25 cellular contexts compared by ENCODE assay signal in genomic region chr7:10257438-10257837, GRCh38.
"Had no signal": no experiment of that assay in that cellular context is flagged by ENCODE, and none has a peak within 500 bp of the region (broad histone marks: within the 10 kb centered on the region; RNA-seq: fewer than 3 reads in every experiment).

No MANE protein-coding gene starts in this region.

- H3K27ac Mint-ChIP-seq: activated CD8-positive, alpha-beta T cell treated with anti-CD3 and anti-CD28 coated beads for 36 hours; activated naive CD8-positive, alpha-beta T cell treated with anti-CD3 and anti-CD28 coated beads, Interleukin-2, amount 10 ng/mL, durations not matched to agents 7 days and 5 days; activated T-cell treated with anti-CD3 and anti-CD28 coated beads, Interleukin-2, amount 50 U/mL, for 72 hours; activated T-helper 2 cell treated with anti-CD3 and anti-CD28 coated beads, Interferon-gamma antibody, Interleukin-2, Interleukin-4, amounts not matched to agents 10 μg/mL and 5 μg/mL and 100 μg/mL, durations not matched to agents 14 hours and 24 hours and 36 hours; T-helper 1 cell treated with Interleukin-12 subunit alpha and Interleukin-12 subunit beta and Interleukin-4 antibody, amounts not matched to agents 30 μg/mL and 1 μg/mL, for 36 hours had no signal

- H3K4me3 ChIP-seq: adrenal gland, colonic mucosa, SJSA1 had no signal

- H3K27me3 Mint-ChIP-seq: activated CD8-positive, alpha-beta T cell treated with anti-CD3 and anti-CD28 coated beads for 36 hours; activated naive CD8-positive, alpha-beta T cell treated with anti-CD3 and anti-CD28 coated beads, Interleukin-2, amount 10 ng/mL, durations not matched to agents 7 days and 5 days had no signal

- H3K27me3 ChIP-seq: adrenal gland, colonic mucosa, SJSA1 had no signal

- H3K4me1 ChIP-seq: adrenal gland, colonic mucosa, SJSA1 had no signal

- H3K27ac ChIP-seq: adrenal gland, colonic mucosa, RWPE1, SJSA1 had no signal

- H3K36me3 Mint-ChIP-seq: activated naive CD8-positive, alpha-beta T cell treated with anti-CD3 and anti-CD28 coated beads, Interleukin-2, amount 10 ng/mL, durations not matched to agents 7 days and 5 days had no signal

- H3K4me3 Mint-ChIP-seq: activated CD8-positive, alpha-beta T cell treated with anti-CD3 and anti-CD28 coated beads for 36 hours; activated naive CD8-positive, alpha-beta T cell treated with anti-CD3 and anti-CD28 coated beads, Interleukin-2, amount 10 ng/mL, durations not matched to agents 7 days and 5 days; activated T-cell treated with anti-CD3 and anti-CD28 coated beads, Interleukin-2, amount 50 U/mL, for 72 hours; T-helper 1 cell treated with Interleukin-12 subunit alpha and Interleukin-12 subunit beta and Interleukin-4 antibody, amounts not matched to agents 30 μg/mL and 1 μg/mL, for 36 hours had no signal

- H3K4me1 Mint-ChIP-seq: activated naive CD8-positive, alpha-beta T cell treated with anti-CD3 and anti-CD28 coated beads, Interleukin-2, amount 10 ng/mL, durations not matched to agents 7 days and 5 days had no signal

- DNase-seq: activated CD4-positive, alpha-beta T cell treated with anti-CD3 and anti-CD28 coated beads for 4 hours; activated CD8-positive, alpha-beta memory T cell treated with anti-CD3 and anti-CD28 coated beads, Interleukin-2, amount 50 U/mL, for 4 hours; activated CD8-positive, alpha-beta T cell treated with anti-CD3 and anti-CD28 coated beads for 36 hours; activated naive CD4-positive, alpha-beta T cell treated with anti-CD3 and anti-CD28 coated beads, Interleukin-2, amount 50 U/mL, for 16 hours; activated naive CD8-positive, alpha-beta T cell treated with anti-CD3 and anti-CD28 coated beads, Interleukin-2, amount 10 ng/mL, durations not matched to agents 7 days and 5 days; activated T-cell treated with anti-CD3 and anti-CD28 coated beads, Interleukin-2, amount 50 U/mL, for 72 hours; adrenal gland; aorta; colonic mucosa; KG1; MV-4-11; NCI-H1105; NCI-H1436; NCI-H187 treated with DMSO at 0.1 percent for 48 hours; NCI-H2081 treated with DMSO at 0.1 percent for 48 hours; NCI-H2227 treated with DMSO at 0.1 percent for 48 hours; NCI-H510A; NCI-H526 treated with DMSO at 0.1 percent for 48 hours; NCI-H82; Right ventricle myocardium superior; SW 1271 had no signal

- H3K9me3 ChIP-seq: adrenal gland, colonic mucosa, SJSA1 had no signal
